In the genomic region with DNA sequence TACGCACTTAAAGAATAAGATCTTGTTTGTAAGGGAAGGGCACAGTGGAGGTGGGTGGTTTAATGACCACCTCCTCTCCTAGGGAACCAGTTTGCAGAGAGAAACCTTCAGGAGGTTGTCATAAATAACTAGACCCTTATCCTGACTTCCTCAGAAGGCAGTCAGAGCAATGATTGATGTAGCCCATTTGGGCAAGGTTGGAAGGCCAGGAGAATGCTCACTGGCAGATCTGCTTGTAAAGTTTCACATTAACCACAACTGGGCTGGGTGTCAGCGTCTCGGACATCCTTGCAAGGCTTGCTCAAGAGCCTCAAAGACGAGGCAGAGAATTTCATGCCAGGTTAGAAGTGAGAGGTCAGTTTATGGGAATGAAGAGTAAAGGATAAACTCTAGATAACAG, we compare ENCODE assay signal across 1 cellular context.
TF ChIP-seq lines count a peak whose summit lies in the region.

No MANE protein-coding gene starts in this region.

TF ChIP-seq in HEK293, 187 proteins besides CTCF, POLR2A, EP300 and RAD21 (continued from another document):
- no peak for TF ChIP-seq ZNF148 (tag by site-specific recombination; IDR thresholded peaks at IDR 0.05; ENCODE audit: borderline replicate concordance)
- no peak for TF ChIP-seq KLF10 (tag by site-specific recombination; IDR thresholded peaks at IDR 0.05)
- TF ChIP-seq, protein P1, sequence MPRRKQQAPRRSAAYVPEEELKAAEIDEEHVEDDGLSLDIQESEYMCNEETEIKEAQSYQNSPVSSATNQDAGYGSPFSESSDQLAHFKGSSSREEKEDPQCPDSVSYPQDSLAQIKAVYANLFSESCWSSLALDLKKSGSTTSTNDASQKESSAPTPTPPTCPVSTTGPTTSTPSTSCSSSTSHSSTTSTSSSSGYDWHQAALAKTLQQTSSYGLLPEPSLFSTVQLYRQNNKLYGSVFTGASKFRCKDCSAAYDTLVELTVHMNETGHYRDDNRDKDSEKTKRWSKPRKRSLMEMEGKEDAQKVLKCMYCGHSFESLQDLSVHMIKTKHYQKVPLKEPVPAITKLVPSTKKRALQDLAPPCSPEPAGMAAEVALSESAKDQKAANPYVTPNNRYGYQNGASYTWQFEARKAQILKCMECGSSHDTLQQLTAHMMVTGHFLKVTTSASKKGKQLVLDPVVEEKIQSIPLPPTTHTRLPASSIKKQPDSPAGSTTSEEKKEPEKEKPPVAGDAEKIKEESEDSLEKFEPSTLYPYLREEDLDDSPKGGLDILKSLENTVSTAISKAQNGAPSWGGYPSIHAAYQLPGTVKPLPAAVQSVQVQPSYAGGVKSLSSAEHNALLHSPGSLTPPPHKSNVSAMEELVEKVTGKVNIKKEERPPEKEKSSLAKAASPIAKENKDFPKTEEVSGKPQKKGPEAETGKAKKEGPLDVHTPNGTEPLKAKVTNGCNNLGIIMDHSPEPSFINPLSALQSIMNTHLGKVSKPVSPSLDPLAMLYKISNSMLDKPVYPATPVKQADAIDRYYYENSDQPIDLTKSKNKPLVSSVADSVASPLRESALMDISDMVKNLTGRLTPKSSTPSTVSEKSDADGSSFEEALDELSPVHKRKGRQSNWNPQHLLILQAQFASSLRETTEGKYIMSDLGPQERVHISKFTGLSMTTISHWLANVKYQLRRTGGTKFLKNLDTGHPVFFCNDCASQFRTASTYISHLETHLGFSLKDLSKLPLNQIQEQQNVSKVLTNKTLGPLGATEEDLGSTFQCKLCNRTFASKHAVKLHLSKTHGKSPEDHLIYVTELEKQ (tag by site-specific recombination; IDR thresholded peaks at IDR 0.05; ENCODE audit: borderline replicate concordance): no peak
- peak; percentile 51; the same call in 1 of the 2 replicates for TF ChIP-seq OSR2 (tag by site-specific recombination; IDR thresholded peaks at IDR 0.05)
- TF ChIP-seq ZBTB1 (tag by site-specific recombination; IDR thresholded peaks at IDR 0.05): no peak
- TF ChIP-seq, protein P2, sequence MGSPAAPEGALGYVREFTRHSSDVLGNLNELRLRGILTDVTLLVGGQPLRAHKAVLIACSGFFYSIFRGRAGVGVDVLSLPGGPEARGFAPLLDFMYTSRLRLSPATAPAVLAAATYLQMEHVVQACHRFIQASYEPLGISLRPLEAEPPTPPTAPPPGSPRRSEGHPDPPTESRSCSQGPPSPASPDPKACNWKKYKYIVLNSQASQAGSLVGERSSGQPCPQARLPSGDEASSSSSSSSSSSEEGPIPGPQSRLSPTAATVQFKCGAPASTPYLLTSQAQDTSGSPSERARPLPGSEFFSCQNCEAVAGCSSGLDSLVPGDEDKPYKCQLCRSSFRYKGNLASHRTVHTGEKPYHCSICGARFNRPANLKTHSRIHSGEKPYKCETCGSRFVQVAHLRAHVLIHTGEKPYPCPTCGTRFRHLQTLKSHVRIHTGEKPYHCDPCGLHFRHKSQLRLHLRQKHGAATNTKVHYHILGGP (tag by site-specific recombination; IDR thresholded peaks at IDR 0.05): no peak
- no peak for TF ChIP-seq GLI4 (tag by site-specific recombination; IDR thresholded peaks at IDR 0.05)
- no peak for TF ChIP-seq ZNF514 (tag by site-specific recombination; IDR thresholded peaks at IDR 0.05)
- no peak for TF ChIP-seq ZNF654 (tag by site-specific recombination; IDR thresholded peaks at IDR 0.05; ENCODE audit: low read depth)
